In genomic region chr2:155315768-155316167, GRCh38 we compare ENCODE assay signal across 7 cellular contexts.
"Had no signal": no experiment of that assay in that cellular context is flagged by ENCODE, and none has a peak within 500 bp of the region (broad histone marks: within the 10 kb centered on the region; RNA-seq: fewer than 3 reads in every experiment).

No MANE protein-coding gene starts in this region.

- DNase-seq: GM23248, GOT3, H9, HCEC 1CT, KG1 had no signal

- H3K27ac ChIP-seq: GM23248 had no signal

- H3K9ac ChIP-seq: GM23248 had no signal

- FAIRE-seq: H54, HTR-8/SVneo had no signal

- H3K4me3 ChIP-seq: GM23248 had no signal

- H2AFZ ChIP-seq: GM23248 had no signal
